In genomic region chr3:120427201-120427600, GRCh38 we compare ENCODE assay signal across 28 cellular contexts. TPM values are rescaled to one million over a fixed set of nuclear protein-coding genes. Genes with fewer than 3 reads are reported as not detected.
DNase-seq lines count a peak whose midpoint lies in the region; ATAC-seq and TF ChIP-seq lines count a peak whose summit lies in the region.
"Had no signal": no experiment of that assay in that cellular context is flagged by ENCODE, and none has a peak within 500 bp of the region (broad histone marks: within the 10 kb centered on the region; RNA-seq: fewer than 3 reads in every experiment).

No MANE protein-coding gene starts in this region.

- H3K27me3 ChIP-seq in heart left ventricle, result no peaks in the 10 kb centered on the region
- no peaks in the 10 kb centered on the region for H3K27me3 ChIP-seq in transverse colon
- H3K27me3 ChIP-seq: colonic mucosa, SJCRH30, tibial nerve had no signal

- H3K27ac ChIP-seq in heart left ventricle (peak overlapping the region in 10 of 12 donors; percentile 59 to 92 (median 86)), transverse colon (peak overlapping the region in 3 of 4 donors; percentile 8 to 84 (median 81))
- H3K27ac ChIP-seq: colonic mucosa, SJCRH30 had no signal

- H3K27me3 Mint-ChIP-seq in chondrocyte (ENCODE audit: low read depth) (no peaks in the 10 kb centered on the region), nephron (ENCODE audit: low read depth) (no peaks in the 10 kb centered on the region)
- H3K27me3 Mint-ChIP-seq: activated naive CD8-positive, alpha-beta T cell had no signal

- H3K36me3 ChIP-seq in heart left ventricle (peaks cover 0 to 44% (median 24%) of the 10 kb centered on the region in 9 donors), transverse colon (no peaks in the 10 kb centered on the region)
- H3K36me3 ChIP-seq: colonic mucosa had no signal

- H3K4me1 ChIP-seq in heart left ventricle, result peaks cover 3 to 100% (median 72%) of the 10 kb centered on the region in 12 donors
- peaks cover 13 to 70% (median 33%) of the 10 kb centered on the region in 4 donors for H3K4me1 ChIP-seq in transverse colon
- H3K4me1 ChIP-seq: colonic mucosa had no signal

- peak overlapping the region; percentile 0 for H3K4me3 Mint-ChIP-seq in chondrocyte (ENCODE audit: unreplicated experiment)
- H3K4me3 Mint-ChIP-seq in nephron, result no peak overlapping the region
- H3K4me3 Mint-ChIP-seq: activated CD8-positive, alpha-beta T cell treated with anti-CD3 and anti-CD28 coated beads for 36 hours; activated naive CD8-positive, alpha-beta T cell; CD8-positive, alpha-beta memory T cell; effector memory CD8-positive, alpha-beta T cell; stimulated activated naive B cell treated with anti-CD40 and anti-IgM and Interleukin-4, amounts not matched to agents 10 μg/mL and 1 μg/mL and 100 μg/mL, for 72 hours; T-helper 1 cell treated with Interleukin-12 subunit alpha and Interleukin-12 subunit beta and Interleukin-4 antibody, amounts not matched to agents 30 μg/mL and 1 μg/mL, for 36 hours had no signal

- H3K4me1 Mint-ChIP-seq in chondrocyte (ENCODE audit: low read depth) (peaks cover 97% of the 10 kb centered on the region), nephron (peaks cover 82% of the 10 kb centered on the region)
- H3K4me1 Mint-ChIP-seq: CD8-positive, alpha-beta memory T cell; stimulated activated naive B cell treated with anti-CD40 and anti-IgM and Interleukin-4, amounts not matched to agents 10 μg/mL and 1 μg/mL and 100 μg/mL, for 72 hours had no signal

- peak overlapping the region; percentile 97 for H3K27ac Mint-ChIP-seq in chondrocyte (ENCODE audit: unreplicated experiment)
- peak overlapping the region; percentile 87 to 91 (median 88) for H3K27ac Mint-ChIP-seq in nephron
- H3K27ac Mint-ChIP-seq: activated CD8-positive, alpha-beta T cell treated with anti-CD3 and anti-CD28 coated beads for 36 hours; activated naive CD8-positive, alpha-beta T cell; CD8-positive, alpha-beta memory T cell; effector memory CD8-positive, alpha-beta T cell; stimulated activated naive B cell treated with anti-CD40 and anti-IgM and Interleukin-4, amounts not matched to agents 10 μg/mL and 1 μg/mL and 100 μg/mL, for 72 hours; T-helper 1 cell treated with Interleukin-12 subunit alpha and Interleukin-12 subunit beta and Interleukin-4 antibody, amounts not matched to agents 30 μg/mL and 1 μg/mL, for 36 hours had no signal

- peaks cover 35% of the 10 kb centered on the region for H3K36me3 Mint-ChIP-seq in chondrocyte (ENCODE audit: low read depth)
- H3K36me3 Mint-ChIP-seq in nephron (ENCODE audit: low read depth), result peaks cover 36% of the 10 kb centered on the region
- H3K36me3 Mint-ChIP-seq: activated naive CD8-positive, alpha-beta T cell; CD8-positive, alpha-beta memory T cell; stimulated activated naive B cell treated with anti-CD40 and anti-IgM and Interleukin-4, amounts not matched to agents 10 μg/mL and 1 μg/mL and 100 μg/mL, for 72 hours had no signal

- in situ Hi-C loops in transverse colon (cut with MboI; ENCODE audit: low pct_ligation_motif_present in 1 of 4, low pct_unique_long_range_greater_than_20kb in 1 of 4, low sequenced_read_pairs in 3 of 4), result loop anchor here in 3 of 4 donors (10.0 kb wide), 1 partner anchor 128 kb away; no protein-coding TSS in a partner anchor

- TF ChIP-seq POLR2A in heart left ventricle (IDR thresholded peaks at IDR 0.05) (no peak), transverse colon (IDR thresholded peaks at IDR 0.05) (no peak)

- DNase-seq in heart left ventricle (no peak), Right ventricle myocardium superior (no peak), chondrocyte (ENCODE audit: low spot score) (no peak), transverse colon (no peak), DMS53 (lab: John Stamatoyannopoulos, UW) (no peak), NCI-H2107 treated with DMSO at 0.1 percent for 48 hours (lab: John Stamatoyannopoulos, UW; ENCODE audit: unreplicated experiment) (no peak)
- DNase-seq: activated CD4-positive, alpha-beta T cell treated with anti-CD3 and anti-CD28 coated beads for 1 hour; activated CD8-positive, alpha-beta T cell treated with anti-CD3 and anti-CD28 coated beads for 36 hours; CD8-positive, alpha-beta memory T cell; colonic mucosa; DMS153; effector memory CD8-positive, alpha-beta T cell; Karpas-422; kidney; MV-4-11; NCI-H146; NCI-H524; NK-92 treated with Interleukin-12 subunit alpha and Interleukin-12 subunit beta, amount 100 ng/mL, for 24 hours; retina; SJCRH30; stimulated activated CD4-positive, alpha-beta T cell treated with anti-CD3 and anti-CD28 coated beads, Interleukin-12 subunit alpha, Interleukin-12 subunit beta, amount 100 ng/mL, for 4 hours; stimulated activated CD4-positive, alpha-beta T cell treated with anti-CD3 and anti-CD28 coated beads, Interleukin-4, amount 100 ng/mL, for 24 hours; stimulated activated naive B cell treated with anti-CD40 and anti-IgM and Interleukin-4, amounts not matched to agents 10 μg/mL and 1 μg/mL and 100 μg/mL, for 72 hours had no signal

- intact Hi-C loops in heart left ventricle (cut with DNase I), result loop anchor here in 3 of 10 donors (5.0 to 10.0 kb wide), 3 partner anchors 78 to 532 kb away; no protein-coding TSS in a partner anchor
- intact Hi-C loops in Right ventricle myocardium superior (cut with DNase I), result no loop called here
- intact Hi-C loops in transverse colon (cut with DNase I; ENCODE audit: low total_unique reads), result no loop called here

- H3K9me3 ChIP-seq in heart left ventricle (no peaks in the 10 kb centered on the region), transverse colon (no peaks in the 10 kb centered on the region)
- H3K9me3 ChIP-seq: colonic mucosa, SJCRH30, tibial nerve had no signal

- no peak for TF ChIP-seq CTCF in heart left ventricle (IDR thresholded peaks at IDR 0.05)
- TF ChIP-seq CTCF in chondrocyte (IDR thresholded peaks at IDR 0.05), result no peak
- TF ChIP-seq CTCF in nephron (IDR thresholded peaks at IDR 0.05; ENCODE audit: unreplicated experiment in 3 of 3), result no peak
- TF ChIP-seq CTCF in transverse colon (IDR thresholded peaks at IDR 0.05), result no peak

- ATAC-seq in heart left ventricle (no peak), Right ventricle myocardium superior (ENCODE audit: poor library complexity) (no peak), GM21367 (IDR thresholded peaks at IDR 0.05; ENCODE audit: unreplicated experiment) (no peak)
- ATAC-seq: activated CD8-positive, alpha-beta T cell treated with anti-CD3 and anti-CD28 coated beads for 36 hours; effector memory CD8-positive, alpha-beta T cell; stimulated activated naive B cell treated with anti-CD40 and anti-IgM and Interleukin-4, amounts not matched to agents 10 μg/mL and 1 μg/mL and 100 μg/mL, for 72 hours had no signal

- no peak for TF ChIP-seq EP300 in transverse colon (IDR thresholded peaks at IDR 0.05; ENCODE audit: low read depth)

- no peak overlapping the region for H3K4me3 ChIP-seq in heart left ventricle
- no peak overlapping the region for H3K4me3 ChIP-seq in transverse colon
- H3K4me3 ChIP-seq: colonic mucosa, SJCRH30, tibial nerve had no signal

- no peaks in the 10 kb centered on the region for H3K9me3 Mint-ChIP-seq in chondrocyte (ENCODE audit: low read depth)
- H3K9me3 Mint-ChIP-seq in nephron, result no peaks in the 10 kb centered on the region
- H3K9me3 Mint-ChIP-seq: activated CD8-positive, alpha-beta T cell treated with anti-CD3 and anti-CD28 coated beads for 36 hours; CD8-positive, alpha-beta memory T cell; effector memory CD8-positive, alpha-beta T cell; stimulated activated naive B cell treated with anti-CD40 and anti-IgM and Interleukin-4, amounts not matched to agents 10 μg/mL and 1 μg/mL and 100 μg/mL, for 72 hours; T-helper 1 cell treated with Interleukin-12 subunit alpha and Interleukin-12 subunit beta and Interleukin-4 antibody, amounts not matched to agents 30 μg/mL and 1 μg/mL, for 36 hours had no signal

RNA-seq across cellular contexts. Expression of gene FSTL1, which starts 23.6 kb away (rescaled TPM):
- total RNA-seq in heart left ventricle, result 100 to 1,000 TPM; 138 to 667 (median 220) TPM
- 100 to 1,000 TPM in 1 of 2 donors, 10 to 100 TPM in 1; 43.8 to 146 TPM for polyA plus RNA-seq in heart left ventricle
- total RNA-seq in Right ventricle myocardium superior, result 209 TPM
- total RNA-seq in chondrocyte, result 2,561 to 3,511 TPM (median 3,398 TPM) in 3 replicates
- total RNA-seq in transverse colon, result 100 to 1,000 TPM in 1 of 4 donors, 10 to 100 TPM in 3; 81.2 to 106 (median 91.8) TPM
- polyA plus RNA-seq: CD8-positive, alpha-beta memory T cell had no signal
